8 cellular contexts compared by ENCODE assay signal in genomic region chr1:204080163-204080903, GRCh38. TPM values are rescaled to one million over a fixed set of nuclear protein-coding genes. Genes with fewer than 3 reads are reported as not detected.
DNase-seq lines count a peak whose midpoint lies in the region; ATAC-seq and TF ChIP-seq lines count a peak whose summit lies in the region.

No MANE protein-coding gene starts in this region.

- peaks cover 21% of the 10 kb centered on the region for H3K27me3 Mint-ChIP-seq in activated T-cell treated with anti-CD3 and anti-CD28 coated beads, Interleukin-2, amount 50 U/mL, for 72 hours (ENCODE audit: low read depth)

- intact Hi-C loops in HCT116 (cut with micrococcal nuclease) (no loop called here), mucosa of descending colon (cut with DNase I, micrococcal nuclease) (no loop called here)

- TF ChIP-seq CTCF in HCT116 (IDR thresholded peaks at IDR 0.05 in 2 of 3, conservative IDR thresholded peaks at IDR 0.05 in 1 of 3; ENCODE audit: borderline replicate concordance in 1 of 3, insufficient read depth in 1 of 3, low read depth in 2 of 3, low read length in 2 of 3) (peak in 2 of 3 experiments; percentile 6 to 15; a peak in 1 of 6 replicates), epithelial cell of proximal tubule (conservative IDR thresholded peaks at IDR 0.05; ENCODE audit: low read depth, low read length) (peak; percentile 13), mucosa of descending colon (IDR thresholded peaks at IDR 0.05) (no peak), GM13977 (IDR thresholded peaks at IDR 0.05; ENCODE audit: extremely low read depth, insufficient read depth, missing control alignments) (no peak)

- H3K27ac ChIP-seq in HCT116 (ENCODE audit: low read depth, low read length), result peak overlapping the region; percentile 85

- no peak overlapping the region for H3K4me3 Mint-ChIP-seq in activated T-cell treated with anti-CD3 and anti-CD28 coated beads, Interleukin-2, amount 50 U/mL, for 72 hours

- H3K79me2 ChIP-seq in HCT116 (ENCODE audit: insufficient read depth, low read length), result peaks cover 74% of the 10 kb centered on the region; the same call in 1 of the 2 replicates

- BruUV-seq in HCT116 (replicated peaks; lab: Mats Ljungman, UMichigan), result no TSS peak

- no peaks in the 10 kb centered on the region for H3K9me3 ChIP-seq in HCT116 (ENCODE audit: control insufficient read depth in 1 of 2, insufficient read depth in 1 of 2, low read depth in 1 of 2, low read length in 2 of 2)
- H3K9me3 ChIP-seq in mucosa of descending colon, result no peaks in the 10 kb centered on the region

- no peaks in the 10 kb centered on the region for H3K36me3 Mint-ChIP-seq in activated T-cell treated with anti-CD3 and anti-CD28 coated beads, Interleukin-2, amount 50 U/mL, for 72 hours (ENCODE audit: insufficient read depth in 2 of 2)

- in situ Hi-C loops in GM13977 (cut with MboI; ENCODE audit: low pct_unique_long_range_greater_than_20kb, low sequenced_read_pairs, unreplicated experiment), result no loop called here

- H3K4me1 ChIP-seq in HCT116 (ENCODE audit: control insufficient read depth in 1 of 2, insufficient read depth in 2 of 2, low read length in 2 of 2), result peaks cover 52 to 78% of the 10 kb centered on the region in 2 experiments
- H3K4me1 ChIP-seq in mucosa of descending colon (ENCODE audit: low read depth), result peaks cover 35% of the 10 kb centered on the region

- H3K4me3 ChIP-seq in HCT116 (replicated peaks in 1 of 2; ENCODE audit: low read depth in 1 of 2, low read length in 2 of 2), result peak overlapping the region; percentile 18 to 52
- peak overlapping the region; percentile 23 for H3K4me3 ChIP-seq in epithelial cell of proximal tubule (ENCODE audit: low read depth, low read length)
- H3K4me3 ChIP-seq in mucosa of descending colon, result no peak overlapping the region

- CTCF ChIA-PET in HCT116 (lab: Charles Lee), result interaction anchor here (1.0 to 2.6 kb wide), 2 partner anchors 48 to 209 kb away, joined by 5 to 15 read pairs; no protein-coding TSS in a partner anchor

- H2AFZ ChIP-seq in HCT116 (ENCODE audit: low read depth, low read length, poor library complexity, severe bottlenecking), result no peak overlapping the region

- H3K27ac Mint-ChIP-seq in activated T-cell treated with anti-CD3 and anti-CD28 coated beads, Interleukin-2, amount 50 U/mL, for 72 hours, result no peak overlapping the region

- POLR2A ChIA-PET in HCT116 (lab: Charles Lee), result interaction anchor here (0.7 to 1.8 kb wide), 4 partner anchors 14 to 210 kb away, joined by 3 to 7 read pairs (median 3); no protein-coding TSS in a partner anchor

- no peaks in the 10 kb centered on the region for H3K9me3 Mint-ChIP-seq in activated T-cell treated with anti-CD3 and anti-CD28 coated beads, Interleukin-2, amount 50 U/mL, for 72 hours

- no peaks in the 10 kb centered on the region for H3K27me3 ChIP-seq in HCT116 (ENCODE audit: insufficient read depth, low read length)

- ATAC-seq in HCT116, result peak; percentile 97
- ATAC-seq in mucosa of descending colon, result peak; percentile 88
- ATAC-seq in GM18858 (IDR thresholded peaks at IDR 0.05; ENCODE audit: unreplicated experiment), result no peak
- ATAC-seq in activated T-cell treated with anti-CD3 and anti-CD28 coated beads, Interleukin-2, amount 50 U/mL, for 72 hours (replicated peaks in 1 of 2), result no peak
- no peak for ATAC-seq in HG03175 (IDR thresholded peaks at IDR 0.05; ENCODE audit: unreplicated experiment)

- no peaks in the 10 kb centered on the region for H3K9me2 ChIP-seq in HCT116 (ENCODE audit: insufficient read depth)

- H3K4me1 Mint-ChIP-seq in activated T-cell treated with anti-CD3 and anti-CD28 coated beads, Interleukin-2, amount 50 U/mL, for 72 hours (ENCODE audit: low read depth), result peaks cover 9% of the 10 kb centered on the region

- no peak for TF ChIP-seq POLR2A in HCT116 (IDR thresholded peaks at IDR 0.05; ENCODE audit: borderline replicate concordance, extremely low read depth, insufficient read depth, insufficient read length)

- H3K4me2 ChIP-seq in HCT116 (ENCODE audit: low read length), result peak overlapping the region; percentile 91

- H4K20me1 ChIP-seq in HCT116 (ENCODE audit: insufficient read depth), result no peaks in the 10 kb centered on the region

- TF ChIP-seq RAD21 in HCT116 (IDR thresholded peaks at IDR 0.05; ENCODE audit: low read depth), result no peak

- RAD21 ChIA-PET in HCT116 (lab: Charles Lee; ENCODE audit: low non-redundant PET in 1 of 2, low total read pairs in 2 of 2, uncharacterized antibody in 2 of 2, unreplicated experiment in 2 of 2), result interaction anchor here (1.0 to 1.4 kb wide), 3 partner anchors 13 to 209 kb away, joined by 3 to 4 read pairs (median 3); no protein-coding TSS in a partner anchor

- peak; percentile 90 for DNase-seq in HCT116 (ENCODE audit: low read depth, low spot score)
- DNase-seq in NCI-H82 treated with DMSO at 0.1 percent for 48 hours (lab: John Stamatoyannopoulos, UW; ENCODE audit: unreplicated experiment), result peak; percentile 74
- peak; percentile 54 for DNase-seq in epithelial cell of proximal tubule (ENCODE audit: low read depth)
- peak; percentile 81 to 89 (median 85) for DNase-seq in mucosa of descending colon
- no peak for DNase-seq in GM13977 (ENCODE audit: low spot score)
- no peak for DNase-seq in activated T-cell treated with anti-CD3 and anti-CD28 coated beads, Interleukin-2, amount 50 U/mL, for 72 hours

- H3K36me3 ChIP-seq in HCT116 (ENCODE audit: control insufficient read depth in 1 of 2, insufficient read depth in 2 of 2, low read length in 2 of 2) (no peaks in the 10 kb centered on the region), mucosa of descending colon (ENCODE audit: low read depth) (no peaks in the 10 kb centered on the region)

- H3K9ac ChIP-seq in HCT116 (ENCODE audit: low read length), result peak overlapping the region; percentile 67

TF ChIP-seq in HCT116, 20 proteins besides CTCF, POLR2A, EP300 and RAD21:
- peak; percentile 75 for TF ChIP-seq YY1 (IDR thresholded peaks at IDR 0.05; ENCODE audit: extremely low read depth, insufficient replicate concordance, low read depth, low read length)
- TF ChIP-seq, protein P1, sequence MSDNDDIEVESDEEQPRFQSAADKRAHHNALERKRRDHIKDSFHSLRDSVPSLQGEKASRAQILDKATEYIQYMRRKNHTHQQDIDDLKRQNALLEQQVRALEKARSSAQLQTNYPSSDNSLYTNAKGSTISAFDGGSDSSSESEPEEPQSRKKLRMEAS (IDR thresholded peaks at IDR 0.05), result no peak
- TF ChIP-seq POLR2AphosphoS5 (IDR thresholded peaks at IDR 0.05; ENCODE audit: low read depth, low read length), result peak; percentile 53

RNA-seq across cellular contexts. Expression of gene SOX13, which starts 7.4 kb away (rescaled TPM):
- total RNA-seq in HCT116 (2021; ENCODE audit: unreplicated experiment) (35.6 TPM), epithelial cell of proximal tubule (5.7 and 16.2 TPM in 2 replicates), mucosa of descending colon (10 to 100 TPM; 39.8 to 69.2 (median 40.7) TPM)
- polyA plus RNA-seq in HCT116 (2012), result 24.6 and 25.2 TPM in 2 replicates
- total RNA-seq in activated T-cell treated with anti-CD3 and anti-CD28 coated beads, Interleukin-2, amount 50 U/mL, for 72 hours, result 1 to 10 TPM; 1.9 to 3.9 TPM

Comparison
In these comparisons a context has a peak if more than half of its experiments do, and no peak if none do; other contexts are left out.
1. ATAC-seq: peak in HCT116 (single experiment) and mucosa of descending colon (single experiment); none in GM18858 (single experiment), activated T-cell treated with anti-CD3 and anti-CD28 coated beads, Interleukin-2, amount 50 U/mL, for 72 hours (0 of 2) and HG03175 (single experiment).
2. DNase-seq: peak in HCT116 (single experiment), NCI-H82 treated with DMSO at 0.1 percent for 48 hours (single experiment), epithelial cell of proximal tubule (single experiment) and mucosa of descending colon (3 of 3); none in GM13977 (single experiment) and activated T-cell treated with anti-CD3 and anti-CD28 coated beads, Interleukin-2, amount 50 U/mL, for 72 hours (0 of 2).
3. CTCF ChIP-seq: peak in HCT116 (2 of 3) and epithelial cell of proximal tubule (single experiment); none in mucosa of descending colon (single experiment) and GM13977 (single experiment).